ENCODE assay signal across 1 cellular context in the genomic region with DNA sequence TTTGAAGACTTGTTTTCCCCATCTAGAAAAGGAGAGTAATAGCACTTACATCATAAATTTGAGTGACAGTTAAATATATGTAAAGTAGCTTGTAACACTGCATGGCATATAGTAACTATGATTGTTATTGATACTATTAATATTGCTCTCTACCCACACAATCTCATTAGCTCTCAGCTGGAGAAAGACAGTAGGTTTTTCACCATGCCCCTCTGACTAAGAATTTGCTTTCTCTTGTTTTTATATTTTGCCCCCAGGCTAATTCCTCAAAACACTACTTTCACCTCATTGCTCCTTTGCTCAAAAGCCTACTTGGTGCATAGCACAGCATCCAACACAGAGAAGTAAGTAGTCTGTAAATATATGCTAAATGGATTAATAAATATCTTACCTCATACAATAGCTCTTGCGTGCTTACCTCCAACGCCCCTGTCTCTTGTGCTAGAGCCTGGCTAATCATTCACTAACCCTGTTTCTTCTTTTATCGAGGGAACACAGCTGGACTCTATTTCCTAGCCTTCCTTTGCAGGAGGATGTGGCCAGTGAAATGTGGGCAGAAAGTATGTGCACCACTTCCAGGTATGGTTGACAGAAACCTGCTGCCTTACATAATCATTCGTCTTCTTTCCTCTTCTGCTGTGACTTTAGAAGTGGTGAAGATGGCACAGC.
TF ChIP-seq lines count a peak whose summit lies in the region.

No MANE protein-coding gene starts in this region.

TF ChIP-seq in GM12878, 131 proteins besides CTCF, POLR2A, EP300 and RAD21 (continued from another document):
- TF ChIP-seq IKZF1 (conservative IDR thresholded peaks at IDR 0.05) (0 out of 2 replicates have a peak, but pooled peaks have one; percentile 55), NR2F1 (conservative IDR thresholded peaks at IDR 0.05) (no peak), IKZF2 (IDR thresholded peaks at IDR 0.05) (peak; percentile 44 to 58; a peak in 1 of 4 replicates), ZNF217 (IDR thresholded peaks at IDR 0.05) (peak; percentile 60; the same call in 1 of the 2 replicates), MTA2 (IDR thresholded peaks at IDR 0.05; ENCODE audit: low read depth) (peak; percentile 75)
- TF ChIP-seq, protein P1, sequence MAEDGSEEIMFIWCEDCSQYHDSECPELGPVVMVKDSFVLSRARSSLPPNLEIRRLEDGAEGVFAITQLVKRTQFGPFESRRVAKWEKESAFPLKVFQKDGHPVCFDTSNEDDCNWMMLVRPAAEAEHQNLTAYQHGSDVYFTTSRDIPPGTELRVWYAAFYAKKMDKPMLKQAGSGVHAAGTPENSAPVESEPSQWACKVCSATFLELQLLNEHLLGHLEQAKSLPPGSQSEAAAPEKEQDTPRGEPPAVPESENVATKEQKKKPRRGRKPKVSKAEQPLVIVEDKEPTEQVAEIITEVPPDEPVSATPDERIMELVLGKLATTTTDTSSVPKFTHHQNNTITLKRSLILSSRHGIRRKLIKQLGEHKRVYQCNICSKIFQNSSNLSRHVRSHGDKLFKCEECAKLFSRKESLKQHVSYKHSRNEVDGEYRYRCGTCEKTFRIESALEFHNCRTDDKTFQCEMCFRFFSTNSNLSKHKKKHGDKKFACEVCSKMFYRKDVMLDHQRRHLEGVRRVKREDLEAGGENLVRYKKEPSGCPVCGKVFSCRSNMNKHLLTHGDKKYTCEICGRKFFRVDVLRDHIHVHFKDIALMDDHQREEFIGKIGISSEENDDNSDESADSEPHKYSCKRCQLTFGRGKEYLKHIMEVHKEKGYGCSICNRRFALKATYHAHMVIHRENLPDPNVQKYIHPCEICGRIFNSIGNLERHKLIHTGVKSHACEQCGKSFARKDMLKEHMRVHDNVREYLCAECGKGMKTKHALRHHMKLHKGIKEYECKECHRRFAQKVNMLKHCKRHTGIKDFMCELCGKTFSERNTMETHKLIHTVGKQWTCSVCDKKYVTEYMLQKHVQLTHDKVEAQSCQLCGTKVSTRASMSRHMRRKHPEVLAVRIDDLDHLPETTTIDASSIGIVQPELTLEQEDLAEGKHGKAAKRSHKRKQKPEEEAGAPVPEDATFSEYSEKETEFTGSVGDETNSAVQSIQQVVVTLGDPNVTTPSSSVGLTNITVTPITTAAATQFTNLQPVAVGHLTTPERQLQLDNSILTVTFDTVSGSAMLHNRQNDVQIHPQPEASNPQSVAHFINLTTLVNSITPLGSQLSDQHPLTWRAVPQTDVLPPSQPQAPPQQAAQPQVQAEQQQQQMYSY (CRISPR knock-in tag; IDR thresholded peaks at IDR 0.05) = no peak
- TF ChIP-seq, protein P2, sequence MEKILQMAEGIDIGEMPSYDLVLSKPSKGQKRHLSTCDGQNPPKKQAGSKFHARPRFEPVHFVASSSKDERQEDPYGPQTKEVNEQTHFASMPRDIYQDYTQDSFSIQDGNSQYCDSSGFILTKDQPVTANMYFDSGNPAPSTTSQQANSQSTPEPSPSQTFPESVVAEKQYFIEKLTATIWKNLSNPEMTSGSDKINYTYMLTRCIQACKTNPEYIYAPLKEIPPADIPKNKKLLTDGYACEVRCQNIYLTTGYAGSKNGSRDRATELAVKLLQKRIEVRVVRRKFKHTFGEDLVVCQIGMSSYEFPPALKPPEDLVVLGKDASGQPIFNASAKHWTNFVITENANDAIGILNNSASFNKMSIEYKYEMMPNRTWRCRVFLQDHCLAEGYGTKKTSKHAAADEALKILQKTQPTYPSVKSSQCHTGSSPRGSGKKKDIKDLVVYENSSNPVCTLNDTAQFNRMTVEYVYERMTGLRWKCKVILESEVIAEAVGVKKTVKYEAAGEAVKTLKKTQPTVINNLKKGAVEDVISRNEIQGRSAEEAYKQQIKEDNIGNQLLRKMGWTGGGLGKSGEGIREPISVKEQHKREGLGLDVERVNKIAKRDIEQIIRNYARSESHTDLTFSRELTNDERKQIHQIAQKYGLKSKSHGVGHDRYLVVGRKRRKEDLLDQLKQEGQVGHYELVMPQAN (conservative IDR thresholded peaks at IDR 0.05) = no peak
- TF ChIP-seq, protein P3, sequence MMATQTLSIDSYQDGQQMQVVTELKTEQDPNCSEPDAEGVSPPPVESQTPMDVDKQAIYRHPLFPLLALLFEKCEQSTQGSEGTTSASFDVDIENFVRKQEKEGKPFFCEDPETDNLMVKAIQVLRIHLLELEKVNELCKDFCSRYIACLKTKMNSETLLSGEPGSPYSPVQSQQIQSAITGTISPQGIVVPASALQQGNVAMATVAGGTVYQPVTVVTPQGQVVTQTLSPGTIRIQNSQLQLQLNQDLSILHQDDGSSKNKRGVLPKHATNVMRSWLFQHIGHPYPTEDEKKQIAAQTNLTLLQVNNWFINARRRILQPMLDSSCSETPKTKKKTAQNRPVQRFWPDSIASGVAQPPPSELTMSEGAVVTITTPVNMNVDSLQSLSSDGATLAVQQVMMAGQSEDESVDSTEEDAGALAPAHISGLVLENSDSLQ (IDR thresholded peaks at IDR 0.05) = peak; percentile 89
